ENCODE assay signal across 9 cellular contexts in the genomic region with DNA sequence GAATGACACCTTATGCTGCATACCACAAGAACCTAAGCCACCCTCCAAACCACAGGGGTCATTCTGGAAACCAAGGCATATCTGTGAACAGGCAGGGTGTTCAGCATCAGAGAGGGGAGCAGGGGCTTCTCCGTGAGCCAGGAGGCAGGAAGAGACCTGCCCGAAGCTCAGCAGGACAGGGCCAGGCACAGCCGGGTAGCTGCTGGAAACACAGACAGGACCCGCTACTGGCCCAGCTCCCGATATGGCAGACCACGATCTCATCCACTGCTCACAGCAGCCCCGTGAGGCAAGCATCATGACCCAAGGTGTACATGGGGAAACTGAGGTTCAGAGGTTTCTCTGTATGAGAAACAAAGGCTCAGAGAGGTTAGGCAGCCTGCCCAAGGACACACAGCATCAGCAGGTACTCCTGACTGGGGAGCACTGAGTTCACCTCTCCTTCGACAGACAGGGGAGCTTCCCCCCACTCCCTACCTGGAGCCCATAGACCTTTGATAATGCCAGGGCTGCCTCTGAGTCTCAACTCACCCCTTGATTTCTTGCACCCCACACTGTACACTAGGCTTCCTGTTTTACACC.
"Had no signal": no experiment of that assay in that cellular context is flagged by ENCODE, and none has a peak within 500 bp of the region (broad histone marks: within the 10 kb centered on the region; RNA-seq: fewer than 3 reads in every experiment).

No MANE protein-coding gene starts in this region.

- H3K27ac ChIP-seq: adrenal gland, thyroid gland had no signal

- H3K36me3 ChIP-seq: adrenal gland, thyroid gland had no signal

- H3K27me3 ChIP-seq: thyroid gland had no signal

- ATAC-seq: stimulated activated naive CD8-positive, alpha-beta T cell treated with anti-CD3 and anti-CD28 coated beads, Interleukin-15, amount 100 ng/mL, for 72 hours had no signal

- H3K4me3 ChIP-seq: adrenal gland, thyroid gland had no signal

- H3K4me1 ChIP-seq: adrenal gland, thyroid gland had no signal

- H3K9me3 ChIP-seq: adrenal gland, thyroid gland had no signal

- DNase-seq: activated naive CD4-positive, alpha-beta T cell treated with anti-CD3 and anti-CD28 coated beads, Interleukin-2, amount 50 U/mL, for 16 hours; erythroblast; hypothalamus; stimulated activated CD4-positive, alpha-beta T cell treated with anti-CD3 and anti-CD28 coated beads, Interleukin-15, amount 100 ng/mL, for 24 hours; stimulated activated CD4-positive, alpha-beta T cell treated with anti-CD3 and anti-CD28 coated beads, Interleukin-4, amount 100 ng/mL, for 4 hours; stimulated activated naive CD8-positive, alpha-beta T cell treated with anti-CD3 and anti-CD28 coated beads, Interleukin-15, amount 100 ng/mL, for 72 hours; T-helper 2 cell; thyroid gland had no signal
